ENCODE assay signal across 23 cellular contexts in the genomic region with DNA sequence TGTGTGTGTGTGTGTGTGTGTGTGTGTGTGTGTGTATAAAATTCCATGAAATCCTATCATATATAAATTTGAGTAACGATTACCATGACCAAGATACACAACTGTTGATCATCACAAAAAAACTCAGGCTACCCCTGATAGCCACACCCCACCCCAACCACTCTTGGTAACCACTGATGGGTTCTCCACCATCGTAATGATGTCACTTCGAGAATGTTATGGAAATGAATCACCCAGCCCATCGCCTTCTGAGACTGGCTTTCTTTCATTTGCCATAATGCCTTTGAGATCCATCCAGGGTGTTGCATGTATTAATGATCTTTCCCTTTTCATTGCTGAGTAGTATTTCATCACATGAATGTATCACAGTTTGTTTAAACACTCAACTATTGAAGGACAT.
DNase-seq lines count a peak whose midpoint lies in the region; FAIRE-seq and TF ChIP-seq lines count a peak whose summit lies in the region.
"Had no signal": no experiment of that assay in that cellular context is flagged by ENCODE, and none has a peak within 500 bp of the region (broad histone marks: within the 10 kb centered on the region; RNA-seq: fewer than 3 reads in every experiment).

No MANE protein-coding gene starts in this region.

- DNase-seq in EL (peak; percentile 52), RPMI7951 (ENCODE audit: low read depth) (peak; percentile 55), endothelial cell (ENCODE audit: low spot score) (no peak), urothelium cell line (ENCODE audit: low spot score) (peak; percentile 66), GOT3 (lab: John Stamatoyannopoulos, UW) (no peak), left ventricle myocardium inferior (no peak)
- DNase-seq in activated naive CD4-positive, alpha-beta T cell treated with anti-CD3 and anti-CD28 coated beads for 36 hours = no peak
- DNase-seq: 8988T; Calu3; CD8-positive, alpha-beta T cell; DMS79 treated with DMSO at 0.1 percent for 48 hours; GDM1; GM23248; HCEC 1CT; IMR-90 had no signal

- no peak for FAIRE-seq in urothelium cell line (lab: Jason Lieb, UNC)
- FAIRE-seq: GM12892, GM18507, H54, HTR-8/SVneo, K562 had no signal

- peak overlapping the region; percentile 58 for H3K27ac Mint-ChIP-seq in endothelial cell (ENCODE audit: unreplicated experiment)
- no peak overlapping the region for H3K27ac Mint-ChIP-seq in activated naive CD4-positive, alpha-beta T cell treated with anti-CD3 and anti-CD28 coated beads for 36 hours
- H3K27ac Mint-ChIP-seq: B cell; CD8-positive, alpha-beta T cell had no signal

- H3K4me1 ChIP-seq in left ventricle myocardium inferior = no peaks in the 10 kb centered on the region

- no peak overlapping the region for H3K27ac ChIP-seq in left ventricle myocardium inferior (replicated peaks)
- H3K27ac ChIP-seq: BLaER1 treated with 17β-estradiol and CSF1 and Interleukin-3, amounts not matched to agents 10 nM and 100 nM; GM23248; HL-60 had no signal

- CTCF ChIA-PET in activated naive CD4-positive, alpha-beta T cell treated with anti-CD3 and anti-CD28 coated beads for 36 hours (lab: Charles Lee) = no interaction called here

- H3K36me3 ChIP-seq in left ventricle myocardium inferior = no peaks in the 10 kb centered on the region
- H3K36me3 ChIP-seq: BLaER1 treated with 17β-estradiol and CSF1 and Interleukin-3, amounts not matched to agents 10 nM and 100 nM had no signal

- no peak overlapping the region for H3K4me3 Mint-ChIP-seq in endothelial cell (ENCODE audit: unreplicated experiment)
- H3K4me3 Mint-ChIP-seq in activated naive CD4-positive, alpha-beta T cell treated with anti-CD3 and anti-CD28 coated beads for 36 hours = no peak overlapping the region
- H3K4me3 Mint-ChIP-seq: B cell; CD8-positive, alpha-beta T cell had no signal

- intact Hi-C loops in activated naive CD4-positive, alpha-beta T cell treated with anti-CD3 and anti-CD28 coated beads for 36 hours (cut with micrococcal nuclease) = no loop called here
- intact Hi-C loops in left ventricle myocardium inferior (cut with micrococcal nuclease) = no loop called here

- TF ChIP-seq CTCF in endothelial cell (IDR thresholded peaks at IDR 0.05; ENCODE audit: unreplicated experiment) (no peak), left ventricle myocardium inferior (IDR thresholded peaks at IDR 0.05; ENCODE audit: borderline replicate concordance) (no peak)

- H3K9me3 Mint-ChIP-seq in endothelial cell (ENCODE audit: unreplicated experiment) = no peaks in the 10 kb centered on the region
- no peaks in the 10 kb centered on the region for H3K9me3 Mint-ChIP-seq in activated naive CD4-positive, alpha-beta T cell treated with anti-CD3 and anti-CD28 coated beads for 36 hours

- H3K4me1 Mint-ChIP-seq in endothelial cell (ENCODE audit: unreplicated experiment) = peaks cover 44% of the 10 kb centered on the region
- peaks cover 2% of the 10 kb centered on the region for H3K4me1 Mint-ChIP-seq in activated naive CD4-positive, alpha-beta T cell treated with anti-CD3 and anti-CD28 coated beads for 36 hours (ENCODE audit: low read depth)
- H3K4me1 Mint-ChIP-seq: B cell had no signal

- H3K4me3 ChIP-seq in left ventricle myocardium inferior = no peak overlapping the region
- H3K4me3 ChIP-seq: BLaER1 treated with 17β-estradiol and CSF1 and Interleukin-3, amounts not matched to agents 10 nM and 100 nM; GM23248; K562 had no signal

- peaks cover 5% of the 10 kb centered on the region for H3K36me3 Mint-ChIP-seq in endothelial cell (ENCODE audit: low read depth, unreplicated experiment)
- no peaks in the 10 kb centered on the region for H3K36me3 Mint-ChIP-seq in activated naive CD4-positive, alpha-beta T cell treated with anti-CD3 and anti-CD28 coated beads for 36 hours (ENCODE audit: low read depth)
- H3K36me3 Mint-ChIP-seq: CD8-positive, alpha-beta T cell had no signal

- peaks cover 86% of the 10 kb centered on the region for H3K27me3 ChIP-seq in left ventricle myocardium inferior (ENCODE audit: low read depth)
- H3K27me3 ChIP-seq: BLaER1 treated with 17β-estradiol and CSF1 and Interleukin-3, amounts not matched to agents 10 nM and 100 nM had no signal

- H3K27me3 Mint-ChIP-seq in endothelial cell (ENCODE audit: unreplicated experiment) = no peaks in the 10 kb centered on the region
- H3K27me3 Mint-ChIP-seq in activated naive CD4-positive, alpha-beta T cell treated with anti-CD3 and anti-CD28 coated beads for 36 hours (ENCODE audit: low read depth) = peaks cover 39% of the 10 kb centered on the region

- H3K9me3 ChIP-seq in left ventricle myocardium inferior (replicated peaks) = peaks cover 12% of the 10 kb centered on the region

Comparison
In these comparisons a context has a peak if more than half of its experiments do, and no peak if none do; other contexts are left out.
1. DNase-seq: peak in EL (single experiment), RPMI7951 (single experiment) and urothelium cell line (single experiment); none in endothelial cell (single experiment), activated naive CD4-positive, alpha-beta T cell treated with anti-CD3 and anti-CD28 coated beads for 36 hours (single experiment), GOT3 (single experiment) and left ventricle myocardium inferior (single experiment).